1 cellular context compared by ENCODE assay signal in the genomic region with DNA sequence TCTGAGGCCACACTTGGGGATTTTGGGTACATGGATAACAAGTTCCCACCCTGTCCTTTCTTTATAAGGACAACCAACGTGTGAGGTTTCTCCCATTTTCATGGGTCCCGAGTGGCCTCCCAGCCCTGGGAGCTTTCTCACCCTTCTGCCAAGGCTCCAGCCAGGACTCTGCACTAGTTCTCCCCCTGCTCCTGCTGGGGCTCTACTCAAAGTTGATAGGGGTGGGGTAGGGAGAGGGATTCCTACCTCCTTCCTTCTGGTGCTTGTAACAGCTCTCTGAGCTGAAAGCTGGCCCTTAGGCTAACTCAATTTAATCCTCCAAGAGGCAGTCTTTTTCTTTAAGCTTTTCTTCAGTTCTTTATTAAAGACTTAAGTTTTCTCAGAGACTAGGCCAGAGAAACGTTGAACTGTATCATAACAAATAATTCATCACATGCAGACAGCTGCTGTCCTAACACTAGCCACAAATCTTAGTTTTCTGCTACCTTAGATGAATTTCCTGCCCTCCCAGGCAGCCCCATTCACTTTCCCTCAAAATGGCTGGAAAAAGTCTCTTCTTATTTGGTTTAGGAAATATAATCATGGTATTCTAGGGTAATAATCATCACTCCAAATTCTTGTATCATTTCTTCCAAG.
A peak's percentile ranks its signal among the peaks of the same experiment; 100 is the strongest.
TF ChIP-seq lines count a peak whose summit lies in the region.

No MANE protein-coding gene starts in this region.

TF ChIP-seq in K562, 482 proteins besides CTCF, POLR2A, EP300 and RAD21:
- TF ChIP-seq MEIS2 (IDR thresholded peaks at IDR 0.05; ENCODE audit: partially characterized antibody) (peak; percentile 31), ETV1 (tag; conservative IDR thresholded peaks at IDR 0.05; ENCODE audit: low read depth) (no peak), FUS (optimal IDR thresholded peaks at IDR 0.05; ENCODE audit: low read depth, low read length) (no peak)
- TF ChIP-seq, protein P1, sequence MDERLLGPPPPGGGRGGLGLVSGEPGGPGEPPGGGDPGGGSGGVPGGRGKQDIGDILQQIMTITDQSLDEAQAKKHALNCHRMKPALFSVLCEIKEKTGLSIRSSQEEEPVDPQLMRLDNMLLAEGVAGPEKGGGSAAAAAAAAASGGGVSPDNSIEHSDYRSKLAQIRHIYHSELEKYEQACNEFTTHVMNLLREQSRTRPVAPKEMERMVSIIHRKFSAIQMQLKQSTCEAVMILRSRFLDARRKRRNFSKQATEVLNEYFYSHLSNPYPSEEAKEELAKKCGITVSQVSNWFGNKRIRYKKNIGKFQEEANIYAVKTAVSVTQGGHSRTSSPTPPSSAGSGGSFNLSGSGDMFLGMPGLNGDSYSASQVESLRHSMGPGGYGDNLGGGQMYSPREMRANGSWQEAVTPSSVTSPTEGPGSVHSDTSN (CRISPR knock-in tag; IDR thresholded peaks at IDR 0.05; ENCODE audit: low read depth): no peak
- TF ChIP-seq, protein P1 (tag; conservative IDR thresholded peaks at IDR 0.05; ENCODE audit: low read depth): peak; percentile 29; the same call in 1 of the 2 replicates
- TF ChIP-seq, protein P2, sequence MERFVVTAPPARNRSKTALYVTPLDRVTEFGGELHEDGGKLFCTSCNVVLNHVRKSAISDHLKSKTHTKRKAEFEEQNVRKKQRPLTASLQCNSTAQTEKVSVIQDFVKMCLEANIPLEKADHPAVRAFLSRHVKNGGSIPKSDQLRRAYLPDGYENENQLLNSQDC (CRISPR knock-in tag; IDR thresholded peaks at IDR 0.05): no peak
